16 cellular contexts compared by ENCODE assay signal in genomic region chr7:148289630-148290029, GRCh38.
DNase-seq lines count a peak whose midpoint lies in the region; ATAC-seq, FAIRE-seq and TF ChIP-seq lines count a peak whose summit lies in the region.
"Had no signal": no experiment of that assay in that cellular context is flagged by ENCODE, and none has a peak within 500 bp of the region (broad histone marks: within the 10 kb centered on the region; RNA-seq: fewer than 3 reads in every experiment).

No MANE protein-coding gene starts in this region.

- RAD21 ChIA-PET in GM12878 (lab: Charles Lee; ENCODE audit: unreplicated experiment): no interaction called here

- peaks cover 6% of the 10 kb centered on the region for H3K27me3 Mint-ChIP-seq in activated T-cell treated with anti-CD3 and anti-CD28 coated beads, Interleukin-2, amount 50 U/mL, for 72 hours (ENCODE audit: low read depth)
- peaks cover 3% of the 10 kb centered on the region for H3K27me3 Mint-ChIP-seq in activated T-helper 17 cell treated with anti-CD3 and anti-CD28 coated beads, Interleukin-2, amount 50 U/mL, for 72 hours
- H3K27me3 Mint-ChIP-seq in effector memory CD8-positive, alpha-beta T cell: peaks cover 12 to 26% of the 10 kb centered on the region in 2 donors

- H3K4me3 Mint-ChIP-seq in activated T-cell treated with anti-CD3 and anti-CD28 coated beads, Interleukin-2, amount 50 U/mL, for 72 hours: no peak overlapping the region
- no peak overlapping the region for H3K4me3 Mint-ChIP-seq in activated T-helper 17 cell treated with anti-CD3 and anti-CD28 coated beads, Interleukin-2, amount 50 U/mL, for 72 hours
- no peak overlapping the region for H3K4me3 Mint-ChIP-seq in effector memory CD8-positive, alpha-beta T cell
- H3K4me3 Mint-ChIP-seq: activated naive CD8-positive, alpha-beta T cell treated with anti-CD3 and anti-CD28 coated beads for 36 hours had no signal

- no peak for FAIRE-seq in GM12878 (lab: Jason Lieb, UNC)

- in situ Hi-C loops in GM12878 (cut with MboI): no loop called here

- CTCF ChIA-PET in GM12878 (lab: Yijun Ruan, JAX): interaction anchor here (2.0 kb wide), 1 partner anchor 25 kb away, joined by 5 read pairs; no protein-coding TSS in a partner anchor

- TF ChIP-seq CTCF in GM12878 (IDR thresholded peaks at IDR 0.05 in 2 of 3, conservative IDR thresholded peaks at IDR 0.05 in 1 of 3; ENCODE audit: control insufficient read depth in 2 of 3, extremely low read depth in 1 of 3, insufficient read depth in 1 of 3, low read depth in 3 of 3, low read length in 3 of 3): no peak

- no peak for TF ChIP-seq EP300 in GM12878 (IDR thresholded peaks at IDR 0.05; ENCODE audit: borderline replicate concordance in 1 of 2, control insufficient read depth in 1 of 2, low read depth in 2 of 2, low read length in 2 of 2)

- no peaks in the 10 kb centered on the region for H3K79me2 ChIP-seq in GM12878 (ENCODE audit: control insufficient read depth, insufficient read depth, low read length)

- H3K9me3 Mint-ChIP-seq in activated T-cell treated with anti-CD3 and anti-CD28 coated beads, Interleukin-2, amount 50 U/mL, for 72 hours: no peaks in the 10 kb centered on the region
- no peaks in the 10 kb centered on the region for H3K9me3 Mint-ChIP-seq in activated T-helper 17 cell treated with anti-CD3 and anti-CD28 coated beads, Interleukin-2, amount 50 U/mL, for 72 hours
- H3K9me3 Mint-ChIP-seq in effector memory CD8-positive, alpha-beta T cell: no peaks in the 10 kb centered on the region

- TF ChIP-seq RAD21 in GM12878 (IDR thresholded peaks at IDR 0.05; ENCODE audit: insufficient read depth, low read depth, low read length): no peak

- no peak overlapping the region for H2AFZ ChIP-seq in GM12878 (ENCODE audit: control insufficient read depth, low read depth, low read length)

- H3K4me1 Mint-ChIP-seq in activated T-cell treated with anti-CD3 and anti-CD28 coated beads, Interleukin-2, amount 50 U/mL, for 72 hours (ENCODE audit: low read depth): no peaks in the 10 kb centered on the region
- no peaks in the 10 kb centered on the region for H3K4me1 Mint-ChIP-seq in activated T-helper 17 cell treated with anti-CD3 and anti-CD28 coated beads, Interleukin-2, amount 50 U/mL, for 72 hours
- no peaks in the 10 kb centered on the region for H3K4me1 Mint-ChIP-seq in effector memory CD8-positive, alpha-beta T cell (ENCODE audit: low read depth in 2 of 2)
- H3K4me1 Mint-ChIP-seq: activated naive CD8-positive, alpha-beta T cell treated with anti-CD3 and anti-CD28 coated beads for 36 hours had no signal

- peaks cover 0 to 8% (median 2%) of the 10 kb centered on the region in 11 experiments; a peak in 4 of 22 replicates for H3K9me3 ChIP-seq in BLaER1 treated with 17β-estradiol and CSF1 and Interleukin-3, amounts not matched to agents 10 nM and 100 nM (replicated peaks in 1 of 11)
- no peaks in the 10 kb centered on the region; the same call in 2 of the 3 replicates for H3K9me3 ChIP-seq in GM12878 (replicated peaks; ENCODE audit: control insufficient read depth, insufficient read depth, low read length)

- no peak for DNase-seq in GM12878 (ENCODE audit: low read depth, low spot score)
- no peak for DNase-seq in activated T-cell treated with anti-CD3 and anti-CD28 coated beads, Interleukin-2, amount 50 U/mL, for 72 hours
- DNase-seq in GF-D8 (lab: John Stamatoyannopoulos, UW): no peak
- no peak for DNase-seq in effector memory CD8-positive, alpha-beta T cell
- DNase-seq: activated CD4-positive, CD25-positive, alpha-beta regulatory T cell; activated naive CD8-positive, alpha-beta T cell treated with anti-CD3 and anti-CD28 coated beads for 36 hours; caudate nucleus; Karpas-422; NCI-H146 had no signal

- H3K9ac ChIP-seq in BLaER1 treated with 17β-estradiol and CSF1 and Interleukin-3, amounts not matched to agents 10 nM and 100 nM: no peak overlapping the region
- no peak overlapping the region for H3K9ac ChIP-seq in GM12878 (ENCODE audit: control insufficient read depth, insufficient read depth, low read length)

- no peaks in the 10 kb centered on the region for H3K27me3 ChIP-seq in BLaER1 treated with 17β-estradiol and CSF1 and Interleukin-3, amounts not matched to agents 10 nM and 100 nM
- H3K27me3 ChIP-seq in GM12878 (replicated peaks in 1 of 2; ENCODE audit: control insufficient read depth in 2 of 2, insufficient read depth in 2 of 2, low read length in 1 of 2): no peaks in the 10 kb centered on the region

- SMC1A ChIA-PET in GM12878 (lab: Charles Lee; ENCODE audit: uncharacterized antibody, unreplicated experiment): interaction anchor here (1.3 kb wide), 1 partner anchor 46 kb away, joined by 3 read pairs; no protein-coding TSS in a partner anchor

- WGBS in GM12878 (ENCODE audit: insufficient coverage, insufficient replicate concordance, low lambda C conversion rate, missing lambda C conversion rate): 10% methylated on average over 1 of the region's 1 CpG

- H3K4me1 ChIP-seq in BLaER1 treated with 17β-estradiol and CSF1 and Interleukin-3, amounts not matched to agents 10 nM and 100 nM: peaks cover 0 to 20% (median 14%) of the 10 kb centered on the region in 10 experiments; a peak in 12 of 20 replicates
- H3K4me1 ChIP-seq in GM12878 (ENCODE audit: control insufficient read depth, insufficient read depth, low read length): peaks cover 4% of the 10 kb centered on the region

- H3K36me3 ChIP-seq in BLaER1 treated with 17β-estradiol and CSF1 and Interleukin-3, amounts not matched to agents 10 nM and 100 nM: no peaks in the 10 kb centered on the region
- H3K36me3 ChIP-seq in GM12878 (ENCODE audit: control insufficient read depth in 2 of 2, insufficient read depth in 2 of 2, low read length in 1 of 2): no peaks in the 10 kb centered on the region

- H3K27ac Mint-ChIP-seq in activated T-cell treated with anti-CD3 and anti-CD28 coated beads, Interleukin-2, amount 50 U/mL, for 72 hours: no peak overlapping the region
- no peak overlapping the region for H3K27ac Mint-ChIP-seq in activated T-helper 17 cell treated with anti-CD3 and anti-CD28 coated beads, Interleukin-2, amount 50 U/mL, for 72 hours
- no peak overlapping the region for H3K27ac Mint-ChIP-seq in effector memory CD8-positive, alpha-beta T cell
- H3K27ac Mint-ChIP-seq: activated naive CD8-positive, alpha-beta T cell treated with anti-CD3 and anti-CD28 coated beads for 36 hours had no signal

- ATAC-seq in GM19351 (IDR thresholded peaks at IDR 0.05; ENCODE audit: unreplicated experiment) (peak; percentile 97), HG03025 (IDR thresholded peaks at IDR 0.05; ENCODE audit: low FRiP score, unreplicated experiment) (peak; percentile 67), GM12878 (peak; percentile 31; the same call in 1 of the 3 replicates)
- no peak for ATAC-seq in activated T-cell treated with anti-CD3 and anti-CD28 coated beads, Interleukin-2, amount 50 U/mL, for 72 hours (replicated peaks in 1 of 2)
- no peak for ATAC-seq in activated T-helper 17 cell treated with anti-CD3 and anti-CD28 coated beads, Interleukin-2, amount 50 U/mL, for 72 hours (replicated peaks)
- ATAC-seq in effector memory CD8-positive, alpha-beta T cell (replicated peaks): no peak
- ATAC-seq: Panc1 had no signal

- H3K36me3 Mint-ChIP-seq in activated T-cell treated with anti-CD3 and anti-CD28 coated beads, Interleukin-2, amount 50 U/mL, for 72 hours (ENCODE audit: insufficient read depth in 2 of 2): no peaks in the 10 kb centered on the region
- H3K36me3 Mint-ChIP-seq in activated T-helper 17 cell treated with anti-CD3 and anti-CD28 coated beads, Interleukin-2, amount 50 U/mL, for 72 hours (ENCODE audit: low read depth): no peaks in the 10 kb centered on the region
- no peaks in the 10 kb centered on the region for H3K36me3 Mint-ChIP-seq in effector memory CD8-positive, alpha-beta T cell (ENCODE audit: insufficient read depth)
- H3K36me3 Mint-ChIP-seq: activated naive CD8-positive, alpha-beta T cell treated with anti-CD3 and anti-CD28 coated beads for 36 hours had no signal

- no peak overlapping the region for H3K27ac ChIP-seq in BLaER1 treated with 17β-estradiol and CSF1 and Interleukin-3, amounts not matched to agents 10 nM and 100 nM
- no peak overlapping the region for H3K27ac ChIP-seq in GM12878 (ENCODE audit: control insufficient read depth, insufficient read depth)
- H3K27ac ChIP-seq: HL-60, skin epidermis had no signal

- POLR2A ChIA-PET in GM12878 (lab: Charles Lee): no interaction called here

- BruUV-seq in GM12878 (replicated peaks; lab: Mats Ljungman, UMichigan): no TSS peak

- TF ChIP-seq POLR2A in GM12878 (IDR thresholded peaks at IDR 0.05; ENCODE audit: low read depth, low read length): no peak

- H3K4me3 ChIP-seq in BLaER1 treated with 17β-estradiol and CSF1 and Interleukin-3, amounts not matched to agents 10 nM and 100 nM: no peak overlapping the region
- H3K4me3 ChIP-seq in GM12878: no peak overlapping the region
- H3K4me3 ChIP-seq: skin epidermis had no signal

- intact Hi-C loops in GM12878 (cut with micrococcal nuclease; ENCODE audit: unreplicated experiment): no loop called here

- no peaks in the 10 kb centered on the region for H4K20me1 ChIP-seq in BLaER1 treated with 17β-estradiol and CSF1 and Interleukin-3, amounts not matched to agents 10 nM and 100 nM
- H4K20me1 ChIP-seq in GM12878 (ENCODE audit: control insufficient read depth, insufficient read depth): no peaks in the 10 kb centered on the region

- H3K4me2 ChIP-seq in BLaER1 treated with 17β-estradiol and CSF1 and Interleukin-3, amounts not matched to agents 10 nM and 100 nM: peak overlapping the region in 6 of 11 experiments; percentile 10 to 51 (median 27); a peak in 10 of 22 replicates
- H3K4me2 ChIP-seq in GM12878 (ENCODE audit: control insufficient read depth, insufficient read depth): peak overlapping the region; percentile 7; the same call in 1 of the 2 replicates

TF ChIP-seq in GM12878, 131 proteins besides CTCF, POLR2A, EP300 and RAD21 (continues in another document):
- TF ChIP-seq CHD4 (IDR thresholded peaks at IDR 0.05) (no peak), HSF1 (IDR thresholded peaks at IDR 0.05; ENCODE audit: low read depth, low read length) (no peak), CREB1 (IDR thresholded peaks at IDR 0.05; ENCODE audit: low read depth) (peak; percentile 79), YBX1 (IDR thresholded peaks at IDR 0.05) (no peak)

Comparison
In these comparisons a context has a peak if more than half of its experiments do, and no peak if none do; other contexts are left out.
1. ATAC-seq: peak in GM19351 (single experiment), HG03025 (single experiment) and GM12878 (single experiment); none in activated T-cell treated with anti-CD3 and anti-CD28 coated beads, Interleukin-2, amount 50 U/mL, for 72 hours (0 of 2), activated T-helper 17 cell treated with anti-CD3 and anti-CD28 coated beads, Interleukin-2, amount 50 U/mL, for 72 hours (single experiment) and effector memory CD8-positive, alpha-beta T cell (single experiment).